ENCODE assay signal across 14 cellular contexts in the genomic region with DNA sequence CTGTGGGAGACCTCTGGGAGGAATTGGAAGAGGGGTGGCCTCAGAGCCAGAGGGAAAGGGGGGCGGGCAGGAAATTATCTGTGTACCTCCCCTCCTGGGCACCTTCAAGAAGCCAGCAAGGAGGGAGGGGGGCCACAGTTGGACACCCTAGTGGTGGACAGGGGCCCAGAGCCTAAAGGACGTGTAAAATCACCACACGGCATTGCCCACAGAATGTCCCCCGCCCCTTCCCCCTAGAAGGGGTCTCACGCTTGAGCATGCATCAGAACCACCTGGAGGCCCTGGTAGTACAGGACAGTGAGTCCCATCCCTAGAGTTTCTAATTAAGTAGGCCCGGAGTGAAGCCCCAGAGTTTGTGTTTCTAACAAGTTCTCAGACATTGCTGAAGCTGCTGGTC. TPM values are rescaled to one million over a fixed set of nuclear protein-coding genes. Genes with fewer than 3 reads are reported as not detected.
DNase-seq lines count a peak whose midpoint lies in the region; ATAC-seq and TF ChIP-seq lines count a peak whose summit lies in the region.
"Had no signal": no experiment of that assay in that cellular context is flagged by ENCODE, and none has a peak within 500 bp of the region (broad histone marks: within the 10 kb centered on the region; RNA-seq: fewer than 3 reads in every experiment).

No MANE protein-coding gene starts in this region.

- H3K27ac ChIP-seq in DND-41 (ENCODE audit: low read length) (no peak overlapping the region), lower lobe of right lung (peak overlapping the region; percentile 93), stomach (peak overlapping the region; percentile 11 to 86 (median 83))
- H3K27ac ChIP-seq: HL-60 had no signal

- DNase-seq in DND-41 (peak; percentile 2), lower lobe of right lung (no peak), stomach (no peak), dermis blood vessel endothelial cell (no peak), immature natural killer cell (no peak), NOMO-1 treated with DMSO at 0.1 percent for 48 hours (lab: John Stamatoyannopoulos, UW; ENCODE audit: unreplicated experiment) (no peak)
- no peak for DNase-seq in activated naive CD4-positive, alpha-beta T cell treated with anti-CD3 and anti-CD28 coated beads, Interleukin-2, amount 50 U/mL, for 16 hours
- DNase-seq: NCI-H2171 treated with DMSO at 0.1 percent for 48 hours had no signal

- H3K4me1 ChIP-seq in DND-41 (ENCODE audit: insufficient read depth, low read length) (no peaks in the 10 kb centered on the region; the same call in 1 of the 2 replicates), lower lobe of right lung (peaks cover 47% of the 10 kb centered on the region), stomach (peaks cover 26 to 40% (median 34%) of the 10 kb centered on the region in 4 donors)

- no peak overlapping the region for H2AFZ ChIP-seq in DND-41 (ENCODE audit: low read depth, low read length)
- H2AFZ ChIP-seq: GM23338 had no signal

- no peak overlapping the region for H3K4me2 ChIP-seq in DND-41 (ENCODE audit: insufficient read depth, low read length)

- H3K27me3 ChIP-seq in DND-41 (ENCODE audit: insufficient read depth, low read length, poor library complexity) (no peaks in the 10 kb centered on the region), lower lobe of right lung (ENCODE audit: low read depth) (no peaks in the 10 kb centered on the region), stomach (no peaks in the 10 kb centered on the region)
- H3K27me3 ChIP-seq: BE2C, MG63 had no signal

- H3K4me3 Mint-ChIP-seq in brain: no peak overlapping the region
- H3K4me3 Mint-ChIP-seq in immature natural killer cell: no peak overlapping the region

- H3K79me2 ChIP-seq in DND-41 (ENCODE audit: insufficient read depth, low read length): no peaks in the 10 kb centered on the region

- 77 to 88% (median 81%) methylated on average over 5 to 6 of the region's 6 CpGs for WGBS in stomach, 5 donors

- intact Hi-C loops in lower lobe of right lung (cut with DNase I): no loop called here
- intact Hi-C loops in stomach (cut with DNase I; ENCODE audit: low total_unique reads): loop anchor here (5.0 to 10.0 kb wide), 3 partner anchors 48 to 128 kb away; no protein-coding TSS in a partner anchor

- no peaks in the 10 kb centered on the region for H3K36me3 ChIP-seq in DND-41 (ENCODE audit: insufficient read depth, low read length)
- H3K36me3 ChIP-seq in lower lobe of right lung: no peaks in the 10 kb centered on the region
- peaks cover 0 to 14% (median 2%) of the 10 kb centered on the region in 4 donors for H3K36me3 ChIP-seq in stomach
- H3K36me3 ChIP-seq: BE2C, MG63 had no signal

- ATAC-seq in DND-41 (ENCODE audit: insufficient read depth, low read depth) (no peak), lower lobe of right lung (no peak)

- no peak for TF ChIP-seq POLR2A in stomach (IDR thresholded peaks at IDR 0.05)

- H3K9me3 Mint-ChIP-seq in brain (no peaks in the 10 kb centered on the region), immature natural killer cell (no peaks in the 10 kb centered on the region)
- H3K9me3 Mint-ChIP-seq: GM23338 had no signal

- H3K9ac ChIP-seq in DND-41 (ENCODE audit: low read depth, low read length): no peak overlapping the region

- H4K20me1 ChIP-seq in DND-41 (ENCODE audit: insufficient read depth, low read length): 0 out of 2 replicates have a peak, but pooled peaks cover 2% of the 10 kb centered on the region

- H3K27me3 Mint-ChIP-seq in brain: no peaks in the 10 kb centered on the region
- peaks cover 6 to 8% (median 7%) of the 10 kb centered on the region in 3 donors for H3K27me3 Mint-ChIP-seq in immature natural killer cell (ENCODE audit: low read depth in 3 of 3)

- TF ChIP-seq CTCF in DND-41 (IDR thresholded peaks at IDR 0.05; ENCODE audit: borderline replicate concordance, extremely low read depth, low read length, poor library complexity, severe bottlenecking): no peak
- TF ChIP-seq CTCF in brain (conservative IDR thresholded peaks at IDR 0.05): no peak
- TF ChIP-seq CTCF in lower lobe of right lung (IDR thresholded peaks at IDR 0.05): no peak
- no peak for TF ChIP-seq CTCF in stomach (IDR thresholded peaks at IDR 0.05)

- H3K27ac Mint-ChIP-seq in brain: peak overlapping the region in 3 of 5 experiments; percentile 74 to 87 (median 86)
- no peak overlapping the region for H3K27ac Mint-ChIP-seq in immature natural killer cell

- peaks cover 35% of the 10 kb centered on the region for H3K4me1 Mint-ChIP-seq in brain
- peaks cover 20 to 22% of the 10 kb centered on the region in 2 donors for H3K4me1 Mint-ChIP-seq in immature natural killer cell

- H3K36me3 Mint-ChIP-seq in brain: no peaks in the 10 kb centered on the region
- peaks cover 0 to 9% (median 7%) of the 10 kb centered on the region in 3 donors for H3K36me3 Mint-ChIP-seq in immature natural killer cell

- TF ChIP-seq EP300 in stomach (IDR thresholded peaks at IDR 0.05): no peak

- no peak overlapping the region for H3K4me3 ChIP-seq in DND-41 (ENCODE audit: low read depth in 1 of 2, low read length in 2 of 2)
- H3K4me3 ChIP-seq in lower lobe of right lung: no peak overlapping the region
- H3K4me3 ChIP-seq in stomach: no peak overlapping the region
- H3K4me3 ChIP-seq: GM23338, MG63 had no signal

- H3K9me3 ChIP-seq in DND-41 (ENCODE audit: insufficient read depth, low read length, severe bottlenecking): no peaks in the 10 kb centered on the region
- no peaks in the 10 kb centered on the region for H3K9me3 ChIP-seq in lower lobe of right lung
- H3K9me3 ChIP-seq in stomach: no peaks in the 10 kb centered on the region
- H3K9me3 ChIP-seq: BE2C, MG63 had no signal

RNA-seq across cellular contexts. Expression of gene ENDOU, which starts 8.2 kb away (rescaled TPM):
- polyA plus RNA-seq in brain (ENCODE audit: insufficient read depth, low read depth, low replicate concordance): 0.80 TPM
- total RNA-seq in lower lobe of right lung: not detected
- 1 to 10 TPM in 1 of 5 donors, not detected in 4; 1.8 TPM for total RNA-seq in stomach
- polyA plus RNA-seq in stomach: 1 to 10 TPM in 1 of 3 donors, not detected in 2; 7.6 TPM
- total RNA-seq in dermis blood vessel endothelial cell: 0.05 TPM in 1 of 2 replicates, not detected in the other
- polyA plus RNA-seq in immature natural killer cell: not detected
- total RNA-seq: GM23338, myocyte had no signal
- polyA plus RNA-seq: GM23338 had no signal

RNA-seq across cellular contexts. Expression of gene RPAP3, which starts 11.2 kb away (rescaled TPM):
- polyA plus RNA-seq in brain (ENCODE audit: insufficient read depth, low read depth, low replicate concordance) (6.2 TPM), stomach (10 to 100 TPM in 1 of 3 donors, 1 to 10 TPM in 2; 7.9 to 10.8 (median 8.5) TPM), immature natural killer cell (10 to 100 TPM; 16.8 to 38.1 (median 23.1) TPM)
- total RNA-seq in lower lobe of right lung (20.2 TPM), stomach (10 to 100 TPM in 4 of 5 donors, 1 to 10 TPM in 1; 3.5 to 47.4 (median 17.3) TPM), dermis blood vessel endothelial cell (11.6 and 21.4 TPM in 2 replicates)

RNA-seq across cellular contexts. Expression of gene RAPGEF3, which starts 41.6 kb away (rescaled TPM):
- polyA plus RNA-seq in brain (ENCODE audit: insufficient read depth, low read depth, low replicate concordance): 10.3 TPM
- total RNA-seq in lower lobe of right lung: 44.5 TPM
- 100 to 1,000 TPM in 1 of 5 donors, 10 to 100 TPM in 4; 15.9 to 114 (median 25.0) TPM for total RNA-seq in stomach
- polyA plus RNA-seq in stomach: 10 to 100 TPM; 21.2 to 33.1 (median 22.9) TPM
- total RNA-seq in dermis blood vessel endothelial cell: 52.0 and 106 TPM in 2 replicates
- under 1 TPM in 1 of 3 donors, not detected in 2; 0.25 TPM for polyA plus RNA-seq in immature natural killer cell

RNA-seq across cellular contexts. Expression of gene SLC48A1, which starts 56.0 kb away (rescaled TPM):
- polyA plus RNA-seq in brain (ENCODE audit: insufficient read depth, low read depth, low replicate concordance) (77.4 TPM), stomach (10 to 100 TPM in 1 of 3 donors, 1 to 10 TPM in 2; 6.3 to 18.2 (median 9.4) TPM), immature natural killer cell (1 to 10 TPM in 2 of 3 donors, under 1 TPM in 1; 0.54 to 5.6 (median 3.1) TPM)
- total RNA-seq in lower lobe of right lung (39.9 TPM), stomach (10 to 100 TPM in 3 of 5 donors, 1 to 10 TPM in 2; 2.3 to 29.0 (median 18.1) TPM), dermis blood vessel endothelial cell (19.2 and 22.1 TPM in 2 replicates)

Comparison
In these comparisons a context has a peak if more than half of its experiments do, and no peak if none do; other contexts are left out.
1. H3K27ac Mint-ChIP-seq: peak in brain (3 of 5); none in immature natural killer cell (0 of 6).